7 cellular contexts compared by ENCODE assay signal in genomic region chr10:45600338-45601253, GRCh38.
DNase-seq lines count a peak whose midpoint lies in the region; ATAC-seq, FAIRE-seq and TF ChIP-seq lines count a peak whose summit lies in the region.
"Not testable (repeated sequence)": the region's sequence is repeated elsewhere in the genome, so short reads cannot be mapped to it uniquely, and the experiment has no call there.

No MANE protein-coding gene starts in this region.

- intact Hi-C loops in activated CD4-positive, alpha-beta T cell treated with anti-CD3 and anti-CD28 coated beads for 36 hours (cut with DNase I, micrococcal nuclease); dendritic cell treated with granulocyte-macrophage colony-stimulating factor and Interleukin-4, amounts not matched to agents 40 ng/mL and 50 ng/mL, for 4 days (cut with micrococcal nuclease); heart right ventricle (cut with DNase I); naive thymus-derived CD4-positive, alpha-beta T cell (cut with micrococcal nuclease): not testable (repeated sequence)

- peak; percentile 9 for DNase-seq in HuH-7.5 (ENCODE audit: low spot score)
- peak; percentile 12 for DNase-seq in activated CD4-positive, alpha-beta T cell treated with anti-CD3 and anti-CD28 coated beads for 36 hours
- not testable (repeated sequence) for DNase-seq in astrocyte (ENCODE audit: low read depth); heart right ventricle; naive thymus-derived CD4-positive, alpha-beta T cell; stimulated activated effector memory CD8-positive, alpha-beta T cell treated with anti-CD3 and anti-CD28 coated beads, Interleukin-12 subunit alpha, Interleukin-12 subunit beta, amount 100 ng/mL, for 72 hours (ENCODE audit: low spot score in 2 of 2)

- not testable (repeated sequence) for H3K36me3 Mint-ChIP-seq in activated CD4-positive, alpha-beta T cell treated with anti-CD3 and anti-CD28 coated beads for 36 hours (ENCODE audit: low read depth); astrocyte (ENCODE audit: low read depth, unreplicated experiment); dendritic cell treated with granulocyte-macrophage colony-stimulating factor and Interleukin-4, amounts not matched to agents 40 ng/mL and 50 ng/mL, for 4 days (ENCODE audit: low read depth); naive thymus-derived CD4-positive, alpha-beta T cell; stimulated activated effector memory CD8-positive, alpha-beta T cell treated with anti-CD3 and anti-CD28 coated beads, Interleukin-12 subunit alpha, Interleukin-12 subunit beta, amount 100 ng/mL, for 72 hours

- not testable (repeated sequence) for H3K9me3 Mint-ChIP-seq in activated CD4-positive, alpha-beta T cell treated with anti-CD3 and anti-CD28 coated beads for 36 hours (ENCODE audit: low read depth); astrocyte (ENCODE audit: unreplicated experiment); stimulated activated effector memory CD8-positive, alpha-beta T cell treated with anti-CD3 and anti-CD28 coated beads, Interleukin-12 subunit alpha, Interleukin-12 subunit beta, amount 100 ng/mL, for 72 hours
- peaks cover 12% of the 10 kb centered on the region for H3K9me3 Mint-ChIP-seq in dendritic cell treated with granulocyte-macrophage colony-stimulating factor and Interleukin-4, amounts not matched to agents 40 ng/mL and 50 ng/mL, for 4 days
- H3K9me3 Mint-ChIP-seq in naive thymus-derived CD4-positive, alpha-beta T cell: peaks cover 0 to 10% (median 2%) of the 10 kb centered on the region in 11 donors

- H3K27ac Mint-ChIP-seq in activated CD4-positive, alpha-beta T cell treated with anti-CD3 and anti-CD28 coated beads for 36 hours; astrocyte (ENCODE audit: unreplicated experiment); dendritic cell treated with granulocyte-macrophage colony-stimulating factor and Interleukin-4, amounts not matched to agents 40 ng/mL and 50 ng/mL, for 4 days; naive thymus-derived CD4-positive, alpha-beta T cell; stimulated activated effector memory CD8-positive, alpha-beta T cell treated with anti-CD3 and anti-CD28 coated beads, Interleukin-12 subunit alpha, Interleukin-12 subunit beta, amount 100 ng/mL, for 72 hours: not testable (repeated sequence)

- H3K27ac ChIP-seq in astrocyte (ENCODE audit: low read depth, low read length); heart right ventricle; naive thymus-derived CD4-positive, alpha-beta T cell (ENCODE audit: low read depth, low read length): not testable (repeated sequence)

- TF ChIP-seq CTCF in astrocyte (IDR thresholded peaks at IDR 0.05; ENCODE audit: insufficient read depth, low read depth, low read length); heart right ventricle (IDR thresholded peaks at IDR 0.05): not testable (repeated sequence)

- H3K36me3 ChIP-seq in astrocyte (ENCODE audit: insufficient read depth, low read length); heart right ventricle; naive thymus-derived CD4-positive, alpha-beta T cell (ENCODE audit: control insufficient read depth in 2 of 3, insufficient read depth in 3 of 3, low read length in 3 of 3): not testable (repeated sequence)

- not testable (repeated sequence) for H3K27me3 ChIP-seq in astrocyte (ENCODE audit: insufficient read depth, low read length); naive thymus-derived CD4-positive, alpha-beta T cell (ENCODE audit: control insufficient read depth in 2 of 2, insufficient read depth in 2 of 2, low read length in 2 of 2)
- H3K27me3 ChIP-seq in heart right ventricle: peaks cover 0 to 25% (median 4%) of the 10 kb centered on the region in 7 donors

- H3K9me3 ChIP-seq in astrocyte (ENCODE audit: insufficient read depth, low read depth, low read length); heart right ventricle; naive thymus-derived CD4-positive, alpha-beta T cell (ENCODE audit: control insufficient read depth in 2 of 3, low read length in 3 of 3): not testable (repeated sequence)

- not testable (repeated sequence) for FAIRE-seq in astrocyte (lab: Jason Lieb, UNC)

- not testable (repeated sequence) for H2AFZ ChIP-seq in astrocyte (ENCODE audit: low read depth, low read length)

- H3K4me3 ChIP-seq in astrocyte (ENCODE audit: insufficient read depth, low read depth, low read length); naive thymus-derived CD4-positive, alpha-beta T cell (ENCODE audit: low read length): not testable (repeated sequence)
- peak overlapping the region; percentile 3 to 54 (median 44) for H3K4me3 ChIP-seq in heart right ventricle

- H3K4me1 ChIP-seq in astrocyte (ENCODE audit: insufficient read depth, low read length); heart right ventricle; naive thymus-derived CD4-positive, alpha-beta T cell (ENCODE audit: control insufficient read depth in 2 of 2, insufficient read depth in 2 of 2, low read length in 2 of 2): not testable (repeated sequence)

- peaks cover 15% of the 10 kb centered on the region for H3K27me3 Mint-ChIP-seq in activated CD4-positive, alpha-beta T cell treated with anti-CD3 and anti-CD28 coated beads for 36 hours
- not testable (repeated sequence) for H3K27me3 Mint-ChIP-seq in astrocyte (ENCODE audit: low read depth, unreplicated experiment)
- peaks cover 46% of the 10 kb centered on the region for H3K27me3 Mint-ChIP-seq in dendritic cell treated with granulocyte-macrophage colony-stimulating factor and Interleukin-4, amounts not matched to agents 40 ng/mL and 50 ng/mL, for 4 days
- peaks cover 10 to 28% (median 23%) of the 10 kb centered on the region in 5 donors for H3K27me3 Mint-ChIP-seq in naive thymus-derived CD4-positive, alpha-beta T cell

- not testable (repeated sequence) for H4K20me1 ChIP-seq in astrocyte (ENCODE audit: insufficient read depth, low read length)

- H3K4me2 ChIP-seq in astrocyte (ENCODE audit: low read length): peak overlapping the region; percentile 57

- H3K4me1 Mint-ChIP-seq in activated CD4-positive, alpha-beta T cell treated with anti-CD3 and anti-CD28 coated beads for 36 hours; astrocyte (ENCODE audit: low read depth, unreplicated experiment); dendritic cell treated with granulocyte-macrophage colony-stimulating factor and Interleukin-4, amounts not matched to agents 40 ng/mL and 50 ng/mL, for 4 days (ENCODE audit: low read depth); stimulated activated effector memory CD8-positive, alpha-beta T cell treated with anti-CD3 and anti-CD28 coated beads, Interleukin-12 subunit alpha, Interleukin-12 subunit beta, amount 100 ng/mL, for 72 hours: not testable (repeated sequence)
- H3K4me1 Mint-ChIP-seq in naive thymus-derived CD4-positive, alpha-beta T cell: peaks cover 0 to 19% (median 13%) of the 10 kb centered on the region in 7 donors

- ATAC-seq in activated CD4-positive, alpha-beta T cell treated with anti-CD3 and anti-CD28 coated beads for 36 hours; naive thymus-derived CD4-positive, alpha-beta T cell; stimulated activated effector memory CD8-positive, alpha-beta T cell treated with anti-CD3 and anti-CD28 coated beads, Interleukin-12 subunit alpha, Interleukin-12 subunit beta, amount 100 ng/mL, for 72 hours: not testable (repeated sequence)
- peak in 1 of 8 donors; percentile 39 for ATAC-seq in heart right ventricle

- POLR2A ChIA-PET in activated CD4-positive, alpha-beta T cell treated with anti-CD3 and anti-CD28 coated beads for 36 hours (lab: Charles Lee); naive thymus-derived CD4-positive, alpha-beta T cell (lab: Charles Lee): not testable (repeated sequence)

- not testable (repeated sequence) for H3K4me3 Mint-ChIP-seq in activated CD4-positive, alpha-beta T cell treated with anti-CD3 and anti-CD28 coated beads for 36 hours; astrocyte (ENCODE audit: unreplicated experiment)
- peak overlapping the region; percentile 53 for H3K4me3 Mint-ChIP-seq in dendritic cell treated with granulocyte-macrophage colony-stimulating factor and Interleukin-4, amounts not matched to agents 40 ng/mL and 50 ng/mL, for 4 days
- peak overlapping the region in 7 of 10 donors; percentile 1 to 63 (median 24) for H3K4me3 Mint-ChIP-seq in naive thymus-derived CD4-positive, alpha-beta T cell
- H3K4me3 Mint-ChIP-seq in stimulated activated effector memory CD8-positive, alpha-beta T cell treated with anti-CD3 and anti-CD28 coated beads, Interleukin-12 subunit alpha, Interleukin-12 subunit beta, amount 100 ng/mL, for 72 hours: peak overlapping the region; percentile 15

- 19 to 23% methylated on average over 44 to 47 of the region's 47 CpGs for WGBS in heart right ventricle, 2 donors

- CTCF ChIA-PET in activated CD4-positive, alpha-beta T cell treated with anti-CD3 and anti-CD28 coated beads for 36 hours (lab: Charles Lee); naive thymus-derived CD4-positive, alpha-beta T cell (lab: Charles Lee): not testable (repeated sequence)

- H3K79me2 ChIP-seq in astrocyte (ENCODE audit: insufficient read depth, low read length): not testable (repeated sequence)

- H3K9ac ChIP-seq in astrocyte (ENCODE audit: low read length): not testable (repeated sequence)
